In genomic region chr6:17994019-17994418, GRCh38 we compare ENCODE assay signal across 24 cellular contexts. TPM values are rescaled to one million over a fixed set of nuclear protein-coding genes. Genes with fewer than 3 reads are reported as not detected.
DNase-seq lines count a peak whose midpoint lies in the region; TF ChIP-seq lines count a peak whose summit lies in the region.
"Had no signal": no experiment of that assay in that cellular context is flagged by ENCODE, and none has a peak within 500 bp of the region (broad histone marks: within the 10 kb centered on the region; RNA-seq: fewer than 3 reads in every experiment).

No MANE protein-coding gene starts in this region.

- no peaks in the 10 kb centered on the region for H3K27me3 ChIP-seq in BLaER1 treated with 17β-estradiol and CSF1 and Interleukin-3, amounts not matched to agents 10 nM and 100 nM
- H3K27me3 ChIP-seq in OCI-LY3 (ENCODE audit: low read depth, low read length) (peaks cover 62% of the 10 kb centered on the region), mesenchymal stem cell (ENCODE audit: control insufficient read depth in 1 of 2, insufficient read depth in 1 of 2, low read length in 2 of 2) (no peaks in the 10 kb centered on the region)
- H3K27me3 ChIP-seq: adrenal gland, heart left ventricle had no signal

- H3K14ac ChIP-seq in mesenchymal stem cell (ENCODE audit: low read length in 2 of 2) = no peak overlapping the region

- no peaks in the 10 kb centered on the region for H3K9me3 Mint-ChIP-seq in chondrocyte (ENCODE audit: low read depth)
- H3K9me3 Mint-ChIP-seq: activated CD4-positive, alpha-beta T cell treated with anti-CD3 and anti-CD28 coated beads, Interleukin-2, amount 10 ng/mL, durations not matched to agents 24 days and 14 days; dendritic cell treated with granulocyte-macrophage colony-stimulating factor and Interleukin-4, amounts not matched to agents 40 ng/mL and 50 ng/mL, for 4 days; stimulated activated naive CD8-positive, alpha-beta T cell treated with anti-CD3 and anti-CD28 coated beads, Interleukin-15, Interleukin-2, amounts not matched to agents 100 ng/mL and 50 ng/mL, for 24 hours; T-helper 2 cell treated with Interferon-gamma antibody and Interleukin-4, amounts not matched to agents 5 μg/mL and 100 μg/mL, for 36 hours had no signal

- H3K4me1 ChIP-seq in BLaER1 treated with 17β-estradiol and CSF1 and Interleukin-3, amounts not matched to agents 10 nM and 100 nM = peaks cover 27 to 91% (median 65%) of the 10 kb centered on the region in 10 experiments
- H3K4me1 ChIP-seq in OCI-LY3 (ENCODE audit: low read length) = peaks cover 19% of the 10 kb centered on the region
- peaks cover 9% of the 10 kb centered on the region for H3K4me1 ChIP-seq in mesenchymal stem cell (ENCODE audit: control insufficient read depth, insufficient read depth, low read depth, low read length)

- H4K8ac ChIP-seq in mesenchymal stem cell (ENCODE audit: low read length) = no peak overlapping the region

- no peaks in the 10 kb centered on the region for H3K79me1 ChIP-seq in mesenchymal stem cell (replicated peaks; ENCODE audit: low read length, poor library complexity, severe bottlenecking)

- no peak for TF ChIP-seq CTCF in OCI-LY3 (IDR thresholded peaks at IDR 0.05; ENCODE audit: low read depth, low read length)
- TF ChIP-seq CTCF in chondrocyte (IDR thresholded peaks at IDR 0.05) = no peak

- H3K79me2 ChIP-seq in OCI-LY3 (ENCODE audit: low read length) = no peaks in the 10 kb centered on the region

- no peaks in the 10 kb centered on the region for H3K27me3 Mint-ChIP-seq in chondrocyte (ENCODE audit: low read depth)

- DNase-seq in chondrocyte (ENCODE audit: low spot score) (no peak), mesenchymal stem cell (no peak), amygdala (lab: John Stamatoyannopoulos, UW) (no peak), CD1c-positive myeloid dendritic cell (ENCODE audit: extremely low spot score) (no peak), NCI-H446 treated with DMSO at 0.1 percent for 48 hours (lab: John Stamatoyannopoulos, UW) (no peak)
- DNase-seq in stimulated activated CD4-positive, alpha-beta T cell treated with anti-CD3 and anti-CD28 coated beads, Interleukin-4, amount 100 ng/mL, for 4 hours = no peak
- DNase-seq: activated CD4-positive, alpha-beta T cell treated with anti-CD3 and anti-CD28 coated beads, Interleukin-2, amount 10 ng/mL, durations not matched to agents 24 days and 14 days; CD4-positive, CD25-positive, alpha-beta regulatory T cell; heart left ventricle; left colon; mesendoderm; naive B cell; NCI-H1694; NCI-H2171 treated with DMSO at 0.1 percent for 48 hours; NCI-H524 treated with DMSO at 0.1 percent for 48 hours had no signal

- H3K4me2 ChIP-seq in BLaER1 treated with 17β-estradiol and CSF1 and Interleukin-3, amounts not matched to agents 10 nM and 100 nM = peak overlapping the region; percentile 19 to 94 (median 75); a peak in 21 of 22 replicates
- H3K4me2 ChIP-seq in OCI-LY3 (ENCODE audit: low read length) (peak overlapping the region; percentile 60), mesenchymal stem cell (ENCODE audit: low read length, poor library complexity, severe bottlenecking) (no peak overlapping the region)
- H3K4me2 ChIP-seq: KMS-11 had no signal

- H3K36me3 Mint-ChIP-seq in chondrocyte (ENCODE audit: low read depth) = no peaks in the 10 kb centered on the region
- H3K36me3 Mint-ChIP-seq: CD4-positive, CD25-positive, alpha-beta regulatory T cell had no signal

- H3K36me3 ChIP-seq in BLaER1 treated with 17β-estradiol and CSF1 and Interleukin-3, amounts not matched to agents 10 nM and 100 nM = no peaks in the 10 kb centered on the region
- H3K36me3 ChIP-seq in OCI-LY3 (replicated peaks; ENCODE audit: low read depth, low read length) = no peaks in the 10 kb centered on the region
- no peaks in the 10 kb centered on the region for H3K36me3 ChIP-seq in mesenchymal stem cell (ENCODE audit: control insufficient read depth in 1 of 2, insufficient read depth in 2 of 2, low read depth in 1 of 2, low read length in 2 of 2)
- H3K36me3 ChIP-seq: adrenal gland, heart left ventricle had no signal

- H2BK15ac ChIP-seq in mesenchymal stem cell (ENCODE audit: low read depth, poor library complexity, severe bottlenecking) = no peak overlapping the region

- H3K27ac Mint-ChIP-seq in chondrocyte (ENCODE audit: unreplicated experiment) = peak overlapping the region; percentile 77
- H3K27ac Mint-ChIP-seq: activated CD4-positive, alpha-beta T cell treated with anti-CD3 and anti-CD28 coated beads, Interleukin-2, amount 10 ng/mL, durations not matched to agents 24 days and 14 days; CD4-positive, CD25-positive, alpha-beta regulatory T cell; dendritic cell treated with granulocyte-macrophage colony-stimulating factor and Interleukin-4, amounts not matched to agents 40 ng/mL and 50 ng/mL, for 4 days; naive B cell; stimulated activated naive CD8-positive, alpha-beta T cell treated with anti-CD3 and anti-CD28 coated beads, Interleukin-15, Interleukin-2, amounts not matched to agents 100 ng/mL and 50 ng/mL, for 24 hours; T-helper 2 cell treated with Interferon-gamma antibody and Interleukin-4, amounts not matched to agents 5 μg/mL and 100 μg/mL, for 36 hours had no signal

- no peak overlapping the region for H3K4me3 ChIP-seq in BLaER1 treated with 17β-estradiol and CSF1 and Interleukin-3, amounts not matched to agents 10 nM and 100 nM
- H3K4me3 ChIP-seq in OCI-LY3 (ENCODE audit: low read length) (peak overlapping the region; percentile 47), mesenchymal stem cell (ENCODE audit: insufficient read depth in 1 of 2, low read depth in 1 of 2, low read length in 2 of 2) (no peak overlapping the region)
- H3K4me3 ChIP-seq: adrenal gland, heart left ventricle, SK-N-MC had no signal

- H2AFZ ChIP-seq in OCI-LY3 (ENCODE audit: low read depth, low read length) = no peak overlapping the region
- H2AFZ ChIP-seq in mesenchymal stem cell (ENCODE audit: low read depth, low read length) = no peak overlapping the region

- H2BK120ac ChIP-seq in mesenchymal stem cell (ENCODE audit: low read depth, low read length) = no peak overlapping the region

- H2BK12ac ChIP-seq in mesenchymal stem cell (ENCODE audit: low read length in 2 of 2) = peak overlapping the region in 1 of 2 experiments; percentile 18

- WGBS in mesenchymal stem cell = 95% methylated on average over 2 of the region's 2 CpGs

- H3K4me1 Mint-ChIP-seq in chondrocyte (ENCODE audit: low read depth) = peaks cover 10% of the 10 kb centered on the region
- H3K4me1 Mint-ChIP-seq: activated CD4-positive, alpha-beta T cell treated with anti-CD3 and anti-CD28 coated beads, Interleukin-2, amount 10 ng/mL, durations not matched to agents 24 days and 14 days; CD4-positive, CD25-positive, alpha-beta regulatory T cell had no signal

- no peak overlapping the region for H3K4me3 Mint-ChIP-seq in chondrocyte (ENCODE audit: unreplicated experiment)
- H3K4me3 Mint-ChIP-seq: activated CD4-positive, alpha-beta T cell treated with anti-CD3 and anti-CD28 coated beads, Interleukin-2, amount 10 ng/mL, durations not matched to agents 24 days and 14 days; CD4-positive, CD25-positive, alpha-beta regulatory T cell; dendritic cell treated with granulocyte-macrophage colony-stimulating factor and Interleukin-4, amounts not matched to agents 40 ng/mL and 50 ng/mL, for 4 days; naive B cell; stimulated activated naive CD8-positive, alpha-beta T cell treated with anti-CD3 and anti-CD28 coated beads, Interleukin-15, Interleukin-2, amounts not matched to agents 100 ng/mL and 50 ng/mL, for 24 hours; T-helper 2 cell treated with Interferon-gamma antibody and Interleukin-4, amounts not matched to agents 5 μg/mL and 100 μg/mL, for 36 hours had no signal

- peak overlapping the region in 1 of 2 experiments; percentile 19 for H3K4ac ChIP-seq in mesenchymal stem cell (ENCODE audit: low read depth in 1 of 2, low read length in 2 of 2)

- peak overlapping the region in 1 of 2 experiments; percentile 64 for H3K18ac ChIP-seq in mesenchymal stem cell (ENCODE audit: low read depth in 1 of 2, low read length in 2 of 2)

- H2BK5ac ChIP-seq in mesenchymal stem cell (ENCODE audit: low read depth, low read length, poor library complexity, severe bottlenecking) = no peak overlapping the region

- no peak overlapping the region for H2AK5ac ChIP-seq in mesenchymal stem cell (ENCODE audit: low read length, severe bottlenecking)

- H3K23ac ChIP-seq in mesenchymal stem cell (ENCODE audit: low read length in 2 of 2) = no peak overlapping the region

- H3K9me3 ChIP-seq in BLaER1 treated with 17β-estradiol and CSF1 and Interleukin-3, amounts not matched to agents 10 nM and 100 nM (replicated peaks in 1 of 11) = peaks cover 0 to 18% (median 0%) of the 10 kb centered on the region in 11 experiments; a peak in 3 of 22 replicates
- no peaks in the 10 kb centered on the region for H3K9me3 ChIP-seq in OCI-LY3 (ENCODE audit: insufficient read depth, low read length)
- no peaks in the 10 kb centered on the region for H3K9me3 ChIP-seq in mesenchymal stem cell (ENCODE audit: control insufficient read depth, low read length)
- H3K9me3 ChIP-seq: adrenal gland, heart left ventricle had no signal

- peak overlapping the region; percentile 35 to 96 (median 91); a peak in 21 of 22 replicates for H3K27ac ChIP-seq in BLaER1 treated with 17β-estradiol and CSF1 and Interleukin-3, amounts not matched to agents 10 nM and 100 nM
- no peak overlapping the region for H3K27ac ChIP-seq in OCI-LY3 (ENCODE audit: low read length)
- H3K27ac ChIP-seq in mesenchymal stem cell (ENCODE audit: low read length, poor library complexity, severe bottlenecking) = peak overlapping the region; percentile 76
- H3K27ac ChIP-seq: adrenal gland, KMS-11, SK-N-MC, VCaP had no signal

- H4K91ac ChIP-seq in mesenchymal stem cell (ENCODE audit: low read length) = no peak overlapping the region

- H3K9ac ChIP-seq in BLaER1 treated with 17β-estradiol and CSF1 and Interleukin-3, amounts not matched to agents 10 nM and 100 nM = peak overlapping the region in 10 of 11 experiments; percentile 31 to 80 (median 74); a peak in 18 of 22 replicates
- no peak overlapping the region for H3K9ac ChIP-seq in OCI-LY3 (ENCODE audit: low read length)
- H3K9ac ChIP-seq in mesenchymal stem cell (ENCODE audit: low read length) = peak overlapping the region; percentile 33
- H3K9ac ChIP-seq: KMS-11 had no signal

- H4K20me1 ChIP-seq in BLaER1 treated with 17β-estradiol and CSF1 and Interleukin-3, amounts not matched to agents 10 nM and 100 nM = no peaks in the 10 kb centered on the region
- peaks cover 11% of the 10 kb centered on the region for H4K20me1 ChIP-seq in OCI-LY3 (ENCODE audit: insufficient read depth, low read length)

RNA-seq across cellular contexts. Expression of gene KIF13A, which starts 6.6 kb away (rescaled TPM):
- 39.5 to 51.9 TPM (median 49.7 TPM) in 3 replicates for total RNA-seq in chondrocyte
- 34.7 TPM for polyA plus RNA-seq in mesenchymal stem cell (2013, experiment 1 of 2)
- polyA plus RNA-seq in mesenchymal stem cell (2013, experiment 2 of 2) = 33.3 TPM
- total RNA-seq: activated CD4-positive, alpha-beta T cell treated with anti-CD3 and anti-CD28 coated beads, Interleukin-2, amount 10 ng/mL, durations not matched to agents 24 days and 14 days had no signal
- polyA plus RNA-seq: CD4-positive, CD25-positive, alpha-beta regulatory T cell had no signal
